Comparison of ENCODE assay signal across 1 cellular context in genomic region chr14:49769171-49769570, GRCh38.
TF ChIP-seq lines count a peak whose summit lies in the region.

No MANE protein-coding gene starts in this region.

TF ChIP-seq in GM12878, 131 proteins besides CTCF, POLR2A, EP300 and RAD21:
- TF ChIP-seq ZBTB4 (CRISPR knock-in tag; IDR thresholded peaks at IDR 0.05) (no peak), TCF3 (IDR thresholded peaks at IDR 0.05; ENCODE audit: borderline replicate concordance, insufficient read depth, low read depth, low read length) (no peak), HDGF (IDR thresholded peaks at IDR 0.05) (no peak), PBX3 (IDR thresholded peaks at IDR 0.05; ENCODE audit: insufficient replicate concordance, low read depth, low read length) (no peak), NFIC (IDR thresholded peaks at IDR 0.05; ENCODE audit: low read depth, low read length) (no peak)
